In the genomic region with DNA sequence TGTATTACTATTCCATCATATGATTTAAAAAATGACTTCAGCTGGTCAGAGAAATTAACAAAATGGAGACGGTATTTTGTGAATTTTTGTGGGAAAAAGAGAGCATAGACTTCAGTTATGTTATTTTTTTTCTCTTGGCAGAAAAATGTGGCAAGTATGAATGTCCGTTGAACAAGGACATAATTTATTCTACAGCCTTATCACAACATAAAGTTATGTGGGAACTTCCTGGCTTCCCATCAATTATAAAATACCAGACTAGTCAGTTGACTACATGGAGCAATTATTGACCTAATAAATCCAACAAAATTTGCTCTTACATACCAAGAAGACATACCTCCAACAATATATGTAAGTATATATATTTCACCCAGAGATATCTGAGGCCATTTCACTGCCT, we compare ENCODE assay signal across 27 cellular contexts.
"Had no signal": no experiment of that assay in that cellular context is flagged by ENCODE, and none has a peak within 500 bp of the region (broad histone marks: within the 10 kb centered on the region; RNA-seq: fewer than 3 reads in every experiment).

No MANE protein-coding gene starts in this region.

- H3K9me3 ChIP-seq: ascending aorta, body of pancreas, SK-N-SH had no signal

- ATAC-seq: activated CD4-positive, alpha-beta T cell treated with anti-CD3 and anti-CD28 coated beads for 36 hours; activated CD4-positive, CD25-positive, alpha-beta regulatory T cell treated with anti-CD3 and anti-CD28 coated beads, Interleukin-2, amount 50 U/mL, for 24 hours; activated CD8-positive, alpha-beta T cell treated with anti-CD3 and anti-CD28 coated beads, Interleukin-2, amount 10 ng/mL, durations not matched to agents 7 days and 5 days; body of pancreas; Panc1; WTC11 had no signal

- H3K27ac ChIP-seq: ascending aorta, body of pancreas, breast epithelium, SJCRH30 had no signal

- H3K27me3 ChIP-seq: ascending aorta, body of pancreas, breast epithelium, SJCRH30 had no signal

- H3K4me3 ChIP-seq: ascending aorta, body of pancreas, breast epithelium, SJCRH30 had no signal

- DNase-seq: activated CD4-positive, alpha-beta T cell treated with anti-CD3 and anti-CD28 coated beads for 36 hours; activated CD4-positive, alpha-beta T cell treated with anti-CD3 and anti-CD28 coated beads, Interleukin-2, amount 10 ng/mL, durations not matched to agents 7 days and 5 days; activated CD4-positive, alpha-beta T cell treated with anti-CD3 and anti-CD28 coated beads, Interleukin-2, amount 50 U/mL, for 48 hours; activated CD8-positive, alpha-beta T cell treated with anti-CD3 and anti-CD28 coated beads, Interleukin-2, amount 10 ng/mL, durations not matched to agents 7 days and 5 days; activated gamma-delta T cell; activated naive CD4-positive, alpha-beta T cell treated with Interleukin-2 at 50 U/mL for 16 hours; activated naive CD8-positive, alpha-beta T cell treated with anti-CD3 and anti-CD28 coated beads, Interleukin-2, amount 10 ng/mL, durations not matched to agents 7 days and 5 days; activated T-cell treated with anti-CD3 and anti-CD28 coated beads, Interleukin-2, amount 50 U/mL, for 24 hours; amygdala; body of pancreas; Karpas-422; NCI-H1048; NCI-H1105 treated with DMSO at 0.1 percent for 48 hours; NCI-H1436; NCI-H1694; NCI-H1930; NCI-H2081 treated with DMSO at 0.1 percent for 48 hours; NCI-H345; NCI-H524 treated with DMSO at 0.1 percent for 48 hours; SHP77; SJCRH30; SK-N-SH had no signal

- H3K36me3 ChIP-seq: ascending aorta, breast epithelium, SJCRH30 had no signal

- H3K4me2 ChIP-seq: SK-N-SH had no signal

- H3K9ac ChIP-seq: SK-N-SH had no signal

- H3K9me2 ChIP-seq: SK-N-SH had no signal
